Comparison of ENCODE assay signal across 17 cellular contexts in the genomic region with DNA sequence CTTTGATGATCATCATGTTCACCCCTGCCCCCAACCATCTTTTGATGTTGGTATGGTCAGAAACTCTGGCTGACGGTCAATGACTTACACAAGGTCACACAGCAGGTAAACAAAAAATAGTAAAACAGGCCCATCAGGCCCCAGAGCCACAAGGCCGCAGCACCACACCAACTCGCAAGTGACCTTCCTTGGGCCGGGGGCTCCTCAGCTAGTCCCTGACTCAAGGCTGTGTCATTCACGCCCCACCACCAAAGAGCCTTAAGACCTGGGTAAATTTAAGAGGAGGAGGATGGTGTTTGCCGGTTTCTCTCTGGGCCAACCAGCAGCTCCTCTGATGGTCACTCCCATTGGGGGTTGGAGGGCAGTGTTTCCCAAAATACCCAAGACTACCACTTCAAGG. TPM values are rescaled to one million over a fixed set of nuclear protein-coding genes. Genes with fewer than 3 reads are reported as not detected.
A peak's percentile ranks its signal among the peaks of the same experiment; 100 is the strongest.
DNase-seq lines count a peak whose midpoint lies in the region; ATAC-seq and TF ChIP-seq lines count a peak whose summit lies in the region.
"Had no signal": no experiment of that assay in that cellular context is flagged by ENCODE, and none has a peak within 500 bp of the region (broad histone marks: within the 10 kb centered on the region; RNA-seq: fewer than 3 reads in every experiment).

No MANE protein-coding gene starts in this region.

- H3K4me3 ChIP-seq in GM06990 (replicated peaks; ENCODE audit: low read depth, low read length) (no peak overlapping the region), right atrium auricular region (no peak overlapping the region)
- H3K4me3 ChIP-seq: BLaER1 treated with 17β-estradiol and CSF1 and Interleukin-3, amounts not matched to agents 10 nM and 100 nM; MG63 had no signal

- H3K27me3 ChIP-seq in GM06990 (replicated peaks; ENCODE audit: control insufficient read depth, insufficient read depth, low read length) = no peaks in the 10 kb centered on the region
- no peaks in the 10 kb centered on the region for H3K27me3 ChIP-seq in right atrium auricular region
- H3K27me3 ChIP-seq: BLaER1 treated with 17β-estradiol and CSF1 and Interleukin-3, amounts not matched to agents 10 nM and 100 nM; MG63 had no signal

- H3K4me3 Mint-ChIP-seq in activated CD4-positive, alpha-beta memory T cell treated with anti-CD3 and anti-CD28 coated beads for 36 hours = no peak overlapping the region
- no peak overlapping the region for H3K4me3 Mint-ChIP-seq in activated CD4-positive, alpha-beta memory T cell treated with anti-CD3 and anti-CD28 coated beads, Interleukin-2, amount 10 ng/mL, durations not matched to agents 7 days and 5 days
- H3K4me3 Mint-ChIP-seq in chondrocyte (ENCODE audit: unreplicated experiment) = no peak overlapping the region

- H3K36me3 ChIP-seq in GM06990 (ENCODE audit: control insufficient read depth, insufficient read depth, low read length) = peaks cover 19% of the 10 kb centered on the region
- H3K36me3 ChIP-seq in right atrium auricular region = peaks cover 7% of the 10 kb centered on the region

- no peak for TF ChIP-seq CTCF in GM06990 (IDR thresholded peaks at IDR 0.05; ENCODE audit: insufficient read depth, low read length, poor library complexity, severe bottlenecking)
- TF ChIP-seq CTCF in chondrocyte (IDR thresholded peaks at IDR 0.05) = no peak
- TF ChIP-seq CTCF in right atrium auricular region (IDR thresholded peaks at IDR 0.05) = no peak

- H3K4me1 ChIP-seq in right atrium auricular region = peaks cover 0 to 24% of the 10 kb centered on the region in 2 donors

- no peaks in the 10 kb centered on the region for H3K9me3 Mint-ChIP-seq in activated CD4-positive, alpha-beta memory T cell treated with anti-CD3 and anti-CD28 coated beads for 36 hours
- no peaks in the 10 kb centered on the region for H3K9me3 Mint-ChIP-seq in activated CD4-positive, alpha-beta memory T cell treated with anti-CD3 and anti-CD28 coated beads, Interleukin-2, amount 10 ng/mL, durations not matched to agents 7 days and 5 days
- H3K9me3 Mint-ChIP-seq in chondrocyte (ENCODE audit: low read depth) = no peaks in the 10 kb centered on the region

- no peaks in the 10 kb centered on the region for H3K9me3 ChIP-seq in right atrium auricular region
- H3K9me3 ChIP-seq: BLaER1 treated with 17β-estradiol and CSF1 and Interleukin-3, amounts not matched to agents 10 nM and 100 nM; MG63 had no signal

- ATAC-seq in GM21526 (IDR thresholded peaks at IDR 0.05; ENCODE audit: low FRiP score, unreplicated experiment) = no peak
- ATAC-seq: PC-3 had no signal

- CTCF ChIA-PET in activated CD4-positive, alpha-beta memory T cell treated with anti-CD3 and anti-CD28 coated beads for 36 hours (lab: Charles Lee) = interaction anchor here (0.6 to 1.3 kb wide), 2 partner anchors 61 to 233 kb away, joined by 3 to 4 read pairs; no protein-coding TSS in a partner anchor
- CTCF ChIA-PET in activated CD4-positive, alpha-beta memory T cell treated with anti-CD3 and anti-CD28 coated beads, Interleukin-2, amount 10 ng/mL, durations not matched to agents 7 days and 5 days (lab: Charles Lee) = no interaction called here

- H3K27ac Mint-ChIP-seq in activated CD4-positive, alpha-beta memory T cell treated with anti-CD3 and anti-CD28 coated beads for 36 hours = peak overlapping the region; percentile 65
- H3K27ac Mint-ChIP-seq in activated CD4-positive, alpha-beta memory T cell treated with anti-CD3 and anti-CD28 coated beads, Interleukin-2, amount 10 ng/mL, durations not matched to agents 7 days and 5 days = no peak overlapping the region
- peak overlapping the region; percentile 22 for H3K27ac Mint-ChIP-seq in chondrocyte (ENCODE audit: unreplicated experiment)

- H3K27me3 Mint-ChIP-seq in activated CD4-positive, alpha-beta memory T cell treated with anti-CD3 and anti-CD28 coated beads for 36 hours = no peaks in the 10 kb centered on the region
- H3K27me3 Mint-ChIP-seq in activated CD4-positive, alpha-beta memory T cell treated with anti-CD3 and anti-CD28 coated beads, Interleukin-2, amount 10 ng/mL, durations not matched to agents 7 days and 5 days = no peaks in the 10 kb centered on the region
- no peaks in the 10 kb centered on the region for H3K27me3 Mint-ChIP-seq in chondrocyte (ENCODE audit: low read depth)

- POLR2A ChIA-PET in activated CD4-positive, alpha-beta memory T cell treated with anti-CD3 and anti-CD28 coated beads for 36 hours (lab: Charles Lee) = interaction anchor here (0.6 kb wide), 1 partner anchor 212 kb away, joined by 3 read pairs; no protein-coding TSS in a partner anchor
- POLR2A ChIA-PET in activated CD4-positive, alpha-beta memory T cell treated with anti-CD3 and anti-CD28 coated beads, Interleukin-2, amount 10 ng/mL, durations not matched to agents 7 days and 5 days (lab: Charles Lee) = no interaction called here

- intact Hi-C loops in activated CD4-positive, alpha-beta memory T cell treated with anti-CD3 and anti-CD28 coated beads for 36 hours (cut with micrococcal nuclease) = no loop called here
- intact Hi-C loops in posterior vena cava (cut with DNase I) = no loop called here

- H3K4me1 Mint-ChIP-seq in activated CD4-positive, alpha-beta memory T cell treated with anti-CD3 and anti-CD28 coated beads for 36 hours (ENCODE audit: low read depth) = peaks cover 47% of the 10 kb centered on the region
- H3K4me1 Mint-ChIP-seq in activated CD4-positive, alpha-beta memory T cell treated with anti-CD3 and anti-CD28 coated beads, Interleukin-2, amount 10 ng/mL, durations not matched to agents 7 days and 5 days = peaks cover 31% of the 10 kb centered on the region
- H3K4me1 Mint-ChIP-seq in chondrocyte (ENCODE audit: low read depth) = peaks cover 24% of the 10 kb centered on the region

- H3K27ac ChIP-seq in right atrium auricular region = no peak overlapping the region
- H3K27ac ChIP-seq: 22Rv1; BLaER1 treated with 17β-estradiol and CSF1 and Interleukin-3, amounts not matched to agents 10 nM and 100 nM; KMS-11 had no signal

- no peaks in the 10 kb centered on the region for H3K36me3 Mint-ChIP-seq in activated CD4-positive, alpha-beta memory T cell treated with anti-CD3 and anti-CD28 coated beads for 36 hours
- H3K36me3 Mint-ChIP-seq in activated CD4-positive, alpha-beta memory T cell treated with anti-CD3 and anti-CD28 coated beads, Interleukin-2, amount 10 ng/mL, durations not matched to agents 7 days and 5 days (ENCODE audit: low read depth) = peaks cover 8% of the 10 kb centered on the region
- H3K36me3 Mint-ChIP-seq in chondrocyte (ENCODE audit: low read depth) = peaks cover 11% of the 10 kb centered on the region

- DNase-seq in activated CD4-positive, alpha-beta memory T cell treated with anti-CD3 and anti-CD28 coated beads for 36 hours = no peak
- DNase-seq in activated CD4-positive, alpha-beta memory T cell treated with anti-CD3 and anti-CD28 coated beads, Interleukin-2, amount 10 ng/mL, durations not matched to agents 7 days and 5 days = no peak
- DNase-seq in GM06990 (ENCODE audit: extremely low read depth, insufficient read length) (peak; percentile 13), chondrocyte (ENCODE audit: low spot score) (no peak), posterior vena cava (ENCODE audit: low spot score) (peak; percentile 64), right atrium auricular region (ENCODE audit: low spot score) (no peak), OCI-M1 (lab: John Stamatoyannopoulos, UW) (no peak)
- DNase-seq: DMS53, MG63, NCI-H1105, NCI-H187, NCI-H69, PC-3 had no signal

RNA-seq across cellular contexts. Expression of a gene that starts 55.8 kb away (rescaled TPM):
- total RNA-seq in activated CD4-positive, alpha-beta memory T cell treated with anti-CD3 and anti-CD28 coated beads for 36 hours = 100 to 1,000 TPM; 156 TPM
- 100 to 1,000 TPM; 113 to 120 TPM for total RNA-seq in activated CD4-positive, alpha-beta memory T cell treated with anti-CD3 and anti-CD28 coated beads, Interleukin-2, amount 10 ng/mL, durations not matched to agents 7 days and 5 days
- total RNA-seq in chondrocyte (105 to 132 TPM (median 108 TPM) in 3 replicates), posterior vena cava (10 to 100 TPM; 79.1 to 89.1 TPM), right atrium auricular region (100 to 1,000 TPM; 178 to 207 TPM)

Comparison
In these comparisons a context has a peak if more than half of its experiments do, and no peak if none do; other contexts are left out.
1. DNase-seq: peak in GM06990 (single experiment) and posterior vena cava (single experiment); none in activated CD4-positive, alpha-beta memory T cell treated with anti-CD3 and anti-CD28 coated beads for 36 hours (single experiment), activated CD4-positive, alpha-beta memory T cell treated with anti-CD3 and anti-CD28 coated beads, Interleukin-2, amount 10 ng/mL, durations not matched to agents 7 days and 5 days (single experiment), chondrocyte (single experiment), right atrium auricular region (single experiment) and OCI-M1 (single experiment).